8 cellular contexts compared by ENCODE assay signal in genomic region chr2:100381240-100381639, GRCh38. TPM values are rescaled to one million over a fixed set of nuclear protein-coding genes. Genes with fewer than 3 reads are reported as not detected.
DNase-seq lines count a peak whose midpoint lies in the region; ATAC-seq and TF ChIP-seq lines count a peak whose summit lies in the region.

No MANE protein-coding gene starts in this region.

- no peak overlapping the region for H3K27ac ChIP-seq in fibroblast of lung (ENCODE audit: insufficient read depth, low read length)
- H3K27ac ChIP-seq in neural progenitor cell: no peak overlapping the region
- H3K27ac ChIP-seq in stomach: no peak overlapping the region

- H2AFZ ChIP-seq in fibroblast of lung (ENCODE audit: low read length) (no peak overlapping the region), neural progenitor cell (replicated peaks) (no peak overlapping the region)

- H3K27me3 ChIP-seq in fibroblast of lung (ENCODE audit: control insufficient read depth, insufficient read depth, low read length) (no peaks in the 10 kb centered on the region), neural progenitor cell (no peaks in the 10 kb centered on the region), stomach (no peaks in the 10 kb centered on the region)

- H3K4me1 ChIP-seq in fibroblast of lung (ENCODE audit: control insufficient read depth, extremely low read depth, insufficient read depth, low read length) (no peaks in the 10 kb centered on the region), neural progenitor cell (no peaks in the 10 kb centered on the region), stomach (peaks cover 0 to 7% (median 0%) of the 10 kb centered on the region in 4 donors)

- H3K27ac Mint-ChIP-seq in neural progenitor cell: no peak overlapping the region

- no peaks in the 10 kb centered on the region for H3K9me3 ChIP-seq in fibroblast of lung (ENCODE audit: control insufficient read depth, insufficient read depth, low read depth, low read length)
- no peaks in the 10 kb centered on the region for H3K9me3 ChIP-seq in neural progenitor cell (ENCODE audit: low read depth)
- no peaks in the 10 kb centered on the region for H3K9me3 ChIP-seq in stomach

- WGBS in stomach, 5 donors: 8 to 29% (median 22%) methylated on average over 4 of the region's 4 CpGs

- H3K4me2 ChIP-seq in fibroblast of lung (ENCODE audit: extremely low read depth, insufficient read depth, low read length): no peak overlapping the region
- H3K4me2 ChIP-seq in neural progenitor cell: no peak overlapping the region

- H3K79me2 ChIP-seq in fibroblast of lung (ENCODE audit: control insufficient read depth, insufficient read depth, low read length) (no peaks in the 10 kb centered on the region), neural progenitor cell (ENCODE audit: low read depth) (no peaks in the 10 kb centered on the region)

- H3K4me3 Mint-ChIP-seq in neural progenitor cell: no peak overlapping the region

- H3K4me1 Mint-ChIP-seq in neural progenitor cell: no peaks in the 10 kb centered on the region

- H3K27me3 Mint-ChIP-seq in neural progenitor cell (ENCODE audit: insufficient read depth, low read depth): peaks cover 2% of the 10 kb centered on the region

- no peaks in the 10 kb centered on the region for H3K36me3 ChIP-seq in fibroblast of lung (ENCODE audit: control insufficient read depth, insufficient read depth, low read length)
- H3K36me3 ChIP-seq in neural progenitor cell: no peaks in the 10 kb centered on the region
- H3K36me3 ChIP-seq in stomach: no peaks in the 10 kb centered on the region

- H3F3A ChIP-seq in neural progenitor cell (ENCODE audit: low read depth): no peaks in the 10 kb centered on the region

- ATAC-seq in GM18861 (IDR thresholded peaks at IDR 0.05; ENCODE audit: unreplicated experiment): peak; percentile 80

- intact Hi-C loops in stomach (cut with DNase I; ENCODE audit: low total_unique reads): loop anchor here (5.0 kb wide), 1 partner anchor 119 kb away; no protein-coding TSS in a partner anchor

- TF ChIP-seq POLR2A in stomach (IDR thresholded peaks at IDR 0.05): no peak

- H4K20me1 ChIP-seq in fibroblast of lung (ENCODE audit: control insufficient read depth, extremely low read depth, insufficient read depth, low read length) (no peaks in the 10 kb centered on the region), neural progenitor cell (ENCODE audit: low read depth) (no peaks in the 10 kb centered on the region)

- H3K9me3 Mint-ChIP-seq in neural progenitor cell: no peaks in the 10 kb centered on the region

- H3K9ac ChIP-seq in fibroblast of lung (ENCODE audit: insufficient read depth, low read length): no peak overlapping the region
- no peak overlapping the region for H3K9ac ChIP-seq in neural progenitor cell

- H3K36me3 Mint-ChIP-seq in neural progenitor cell: no peaks in the 10 kb centered on the region

- DNase-seq in AG09309 (ENCODE audit: low read depth) (peak; percentile 20), HUDEP-2 (lab: John Stamatoyannopoulos, UW; ENCODE audit: unreplicated experiment in 76 of 76) (peak in 67 of 76 experiments; percentile 6 to 85 (median 58)), OCI-M2 (lab: John Stamatoyannopoulos, UW; ENCODE audit: unreplicated experiment) (peak; percentile 62), activated T-cell treated with anti-CD3 and anti-CD28 coated beads for 24 hours (ENCODE audit: low read depth) (peak; percentile 61), fibroblast of lung (ENCODE audit: low read depth in 2 of 2) (peak; percentile 58 to 80), neural progenitor cell (ENCODE audit: low spot score) (peak; percentile 81), stomach (peak; percentile 88)

- peak; percentile 91 for TF ChIP-seq CTCF in AG09309 (IDR thresholded peaks at IDR 0.05; ENCODE audit: control insufficient read depth, insufficient read depth, low read depth, low read length, missing control alignments)
- peak; percentile 81 to 96 for TF ChIP-seq CTCF in fibroblast of lung (conservative IDR thresholded peaks at IDR 0.05 in 1 of 2, IDR thresholded peaks at IDR 0.05 in 1 of 2; ENCODE audit: low read depth in 1 of 2, low read length in 2 of 2)
- TF ChIP-seq CTCF in neural progenitor cell (IDR thresholded peaks at IDR 0.05): peak; percentile 92
- peak in 5 of 7 experiments; percentile 83 to 94 (median 86) for TF ChIP-seq CTCF in stomach (IDR thresholded peaks at IDR 0.05)

- H3K4me3 ChIP-seq in AG09309 (ENCODE audit: control insufficient read depth, low read depth, low read length) (no peak overlapping the region), fibroblast of lung (replicated peaks in 1 of 4; ENCODE audit: control extremely low read depth in 1 of 4, insufficient read depth in 1 of 4, low read depth in 3 of 4, low read length in 4 of 4) (no peak overlapping the region), neural progenitor cell (no peak overlapping the region), stomach (no peak overlapping the region)

- TF ChIP-seq EP300 in stomach (IDR thresholded peaks at IDR 0.05): no peak

RNA-seq across cellular contexts. Expression of gene CHST10, which starts 36.2 kb away (rescaled TPM):
- total RNA-seq in fibroblast of lung: 5.0 and 7.4 TPM in 2 replicates
- 6.7 TPM in 2 replicates for polyA plus RNA-seq in fibroblast of lung
- 4.6 and 6.6 TPM in 2 replicates for polyA plus RNA-seq in fibroblast of lung (2012)
- polyA minus RNA-seq in fibroblast of lung (ENCODE audit: low replicate concordance): 3.4 and 16.7 TPM in 2 replicates
- 27.3 and 28.1 TPM in 2 replicates for total RNA-seq in neural progenitor cell (ENCODE audit: low replicate concordance)
- 10 to 100 TPM in 1 of 5 donors, 1 to 10 TPM in 2, not detected in 2; 4.0 to 67.1 (median 8.1) TPM for total RNA-seq in stomach
- 1 to 10 TPM; 2.4 to 3.0 (median 2.9) TPM for polyA plus RNA-seq in stomach

RNA-seq across cellular contexts. Expression of gene LONRF2, which starts 58.9 kb away (rescaled TPM):
- total RNA-seq in fibroblast of lung (under 0.01 TPM in 2 replicates), neural progenitor cell (ENCODE audit: low replicate concordance) (0.34 and 0.37 TPM in 2 replicates), stomach (10 to 100 TPM in 3 of 5 donors, 1 to 10 TPM in 2; 2.9 to 32.1 (median 15.4) TPM)
- polyA plus RNA-seq in fibroblast of lung (0.01 and 0.03 TPM in 2 replicates), stomach (under 1 TPM; 0.31 to 0.95 (median 0.62) TPM)
- 0.02 TPM in 1 of 2 replicates, not detected in the other for polyA plus RNA-seq in fibroblast of lung (2012)
- not detected in 2 replicates for polyA minus RNA-seq in fibroblast of lung (ENCODE audit: low replicate concordance)

Comparison
In these comparisons a context has a peak if more than half of its experiments do, and no peak if none do; other contexts are left out.
1. DNase-seq: peak in every context shown above with its lines; median percentile 88 in stomach; 81 in neural progenitor cell; 69 in fibroblast of lung; 62 in OCI-M2; 61 in activated T-cell treated with anti-CD3 and anti-CD28 coated beads for 24 hours; 58 in HUDEP-2; 20 in AG09309.